1 cellular context compared by ENCODE assay signal in genomic region chr7:75878769-75879596, GRCh38.
TF ChIP-seq lines count a peak whose summit lies in the region.

Gene RHBDD2 (plus strand): TSS chr7:75879034. CDS start chr7:75879083, 49 bp downstream.

TF ChIP-seq in K562, 482 proteins besides CTCF, POLR2A, EP300 and RAD21 (continued from another document and continues in another):
- no peak for TF ChIP-seq ARID3A (IDR thresholded peaks at IDR 0.05; ENCODE audit: borderline replicate concordance, low read depth, low read length)
- TF ChIP-seq IFI16 (CRISPR knock-in tag; IDR thresholded peaks at IDR 0.05): no peak
- TF ChIP-seq PML (IDR thresholded peaks at IDR 0.05; ENCODE audit: low read length): peak; percentile 55; the same call in 1 of the 2 replicates
- no peak for TF ChIP-seq HDAC8 (tag; IDR thresholded peaks at IDR 0.05)
- TF ChIP-seq REST (CRISPR knock-in tag; IDR thresholded peaks at IDR 0.05; ENCODE audit: low read depth): peak; percentile 83; the same call in 1 of the 2 replicates
- TF ChIP-seq ETV5 (CRISPR knock-in tag; IDR thresholded peaks at IDR 0.05; ENCODE audit: low read depth): peak; percentile 88
- 0 out of 2 replicates have a peak, but pooled peaks have one; percentile 53 for TF ChIP-seq JUN (IDR thresholded peaks at IDR 0.05; ENCODE audit: borderline replicate concordance, low read depth, low read length)
- 0 out of 2 replicates have a peak, but pooled peaks have one; percentile 48 for TF ChIP-seq JUN (CRISPR knock-in tag; IDR thresholded peaks at IDR 0.05; ENCODE audit: borderline replicate concordance)
- TF ChIP-seq PTRF (tag; IDR thresholded peaks at IDR 0.05): no peak
- TF ChIP-seq SAP30 (IDR thresholded peaks at IDR 0.05; ENCODE audit: borderline replicate concordance, insufficient read depth, low read depth, low read length, poor library complexity, severe bottlenecking): peak; percentile 90
- TF ChIP-seq FUS (optimal IDR thresholded peaks at IDR 0.05; ENCODE audit: low read depth, low read length): no peak
- no peak; the same call in 1 of the 2 replicates for TF ChIP-seq POLR2AphosphoS2 (IDR thresholded peaks at IDR 0.05; ENCODE audit: low read length)
- TF ChIP-seq GATAD2A (IDR thresholded peaks at IDR 0.05): no peak
- peak; percentile 37 for TF ChIP-seq TBP (optimal IDR thresholded peaks at IDR 0.05; ENCODE audit: low read depth, low read length)
- TF ChIP-seq ZNF318 (IDR thresholded peaks at IDR 0.05; ENCODE audit: borderline replicate concordance in 1 of 2, low read depth in 1 of 2): no peak
- TF ChIP-seq ZNF354B (CRISPR knock-in tag; IDR thresholded peaks at IDR 0.05): no peak
- TF ChIP-seq ZNF133 (CRISPR knock-in tag; IDR thresholded peaks at IDR 0.05): 0 out of 2 replicates have a peak, but pooled peaks have one; percentile 86
- TF ChIP-seq CHD1 (IDR thresholded peaks at IDR 0.05; ENCODE audit: low read length): peak; percentile 55
- no peak for TF ChIP-seq XRCC4 (IDR thresholded peaks at IDR 0.05; ENCODE audit: extremely low read depth, insufficient read depth, insufficient read length)
- TF ChIP-seq STAG1 (CRISPR knock-in tag; IDR thresholded peaks at IDR 0.05; ENCODE audit: borderline replicate concordance): no peak
- TF ChIP-seq ZMIZ1 (IDR thresholded peaks at IDR 0.05; ENCODE audit: low read depth in 2 of 2, low read length in 2 of 2): 0 out of 4 replicates have a peak, but pooled peaks of 1 of the 2 experiments have one; percentile 55
- TF ChIP-seq ZNF507 (tag; conservative IDR thresholded peaks at IDR 0.05): no peak
- TF ChIP-seq NFATC3 (IDR thresholded peaks at IDR 0.05): no peak
- TF ChIP-seq POLR3G (IDR thresholded peaks at IDR 0.05; ENCODE audit: extremely low read depth, insufficient read length, insufficient replicate concordance): no peak
- TF ChIP-seq ZNF232 (CRISPR knock-in tag; IDR thresholded peaks at IDR 0.05): peak; percentile 62; the same call in 1 of the 2 replicates
- peak; percentile 43; the same call in 1 of the 2 replicates for TF ChIP-seq STAT6 (CRISPR knock-in tag; IDR thresholded peaks at IDR 0.05)
- peak; percentile 49; the same call in 1 of the 2 replicates for TF ChIP-seq RFX5 (IDR thresholded peaks at IDR 0.05; ENCODE audit: low read depth, low read length)
- peak; percentile 42 to 47 for TF ChIP-seq NRF1 (conservative IDR thresholded peaks at IDR 0.05 in 1 of 2, IDR thresholded peaks at IDR 0.05 in 1 of 2)
- 0 out of 2 replicates have a peak, but pooled peaks have one; percentile 41 for TF ChIP-seq TAF7 (tag; IDR thresholded peaks at IDR 0.05)
- TF ChIP-seq DNMT1 (IDR thresholded peaks at IDR 0.05): 0 out of 2 replicates have a peak, but pooled peaks have one; percentile 89
- TF ChIP-seq ZNF174 (CRISPR knock-in tag; IDR thresholded peaks at IDR 0.05): no peak
- no peak for TF ChIP-seq ZNF217 (CRISPR knock-in tag; IDR thresholded peaks at IDR 0.05)
- TF ChIP-seq ZNF143 (CRISPR knock-in tag; IDR thresholded peaks at IDR 0.05): no peak
- no peak for TF ChIP-seq RHOXF2B (CRISPR knock-in tag; conservative IDR thresholded peaks at IDR 0.05)
- peak; percentile 58; the same call in 1 of the 2 replicates for TF ChIP-seq ETV1 (tag; conservative IDR thresholded peaks at IDR 0.05; ENCODE audit: low read depth)
- peak; percentile 43 for TF ChIP-seq DACH1 (IDR thresholded peaks at IDR 0.05; ENCODE audit: partially characterized antibody)
- TF ChIP-seq ZNF431 (CRISPR knock-in tag; IDR thresholded peaks at IDR 0.05): no peak
- TF ChIP-seq E2F8 (IDR thresholded peaks at IDR 0.05; ENCODE audit: low read depth, partially characterized antibody): peak; percentile 81
